In the genomic region with DNA sequence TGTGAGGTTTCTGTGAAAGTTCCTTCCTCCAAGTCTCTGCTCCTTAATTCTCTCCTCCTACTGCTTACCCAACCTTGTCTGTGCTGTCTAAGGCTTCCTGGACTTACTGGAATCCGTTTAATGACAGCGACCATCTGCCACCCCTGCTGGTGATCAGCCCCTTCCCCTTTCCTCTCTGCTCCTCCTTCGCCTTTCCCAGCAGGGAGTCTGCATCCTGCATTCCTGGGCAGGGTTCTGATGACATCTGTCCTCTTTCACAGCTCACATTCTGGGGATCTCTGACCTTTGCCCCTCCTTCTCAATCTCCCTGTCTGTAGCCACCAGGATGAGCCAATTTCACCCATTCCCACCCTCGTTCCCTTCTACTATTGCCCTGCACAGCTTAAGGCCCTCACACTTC, we compare ENCODE assay signal across 21 cellular contexts.
DNase-seq lines count a peak whose midpoint lies in the region; ATAC-seq and TF ChIP-seq lines count a peak whose summit lies in the region.
"Had no signal": no experiment of that assay in that cellular context is flagged by ENCODE, and none has a peak within 500 bp of the region (broad histone marks: within the 10 kb centered on the region; RNA-seq: fewer than 3 reads in every experiment).

No MANE protein-coding gene starts in this region.

- H3K36me3 Mint-ChIP-seq in GM23338 (ENCODE audit: low read depth), result peaks cover 8% of the 10 kb centered on the region; the same call in 1 of the 3 replicates
- H3K36me3 Mint-ChIP-seq in activated T-cell treated with anti-CD3 and anti-CD28 coated beads, Interleukin-2, amount 50 U/mL, for 4 hours (ENCODE audit: insufficient read depth), result no peaks in the 10 kb centered on the region

- H4K91ac ChIP-seq in neuronal stem cell (ENCODE audit: low read depth, low read length, poor library complexity), result no peak overlapping the region

- H3K14ac ChIP-seq in neuronal stem cell (ENCODE audit: low read length), result no peak overlapping the region

- no peak overlapping the region for H3K4ac ChIP-seq in neuronal stem cell (ENCODE audit: low read length)

- H3K36me3 ChIP-seq in GM23338 (ENCODE audit: insufficient read depth) (no peaks in the 10 kb centered on the region), neuronal stem cell (replicated peaks in 1 of 2; ENCODE audit: control insufficient read depth in 2 of 2, insufficient read depth in 2 of 2, low read length in 2 of 2) (peaks cover 2 to 42% of the 10 kb centered on the region in 2 donors)
- H3K36me3 ChIP-seq: HAP-1, tibial nerve had no signal

- no peak overlapping the region; the same call in 2 of the 3 replicates for H3K4me3 Mint-ChIP-seq in GM23338
- no peak overlapping the region for H3K4me3 Mint-ChIP-seq in activated T-cell treated with anti-CD3 and anti-CD28 coated beads, Interleukin-2, amount 50 U/mL, for 4 hours
- H3K4me3 Mint-ChIP-seq: CD4-positive, alpha-beta T cell; neural crest cell; stimulated activated naive CD8-positive, alpha-beta T cell treated with anti-CD3 and anti-CD28 coated beads, Interleukin-15, Interleukin-2, amounts not matched to agents 100 ng/mL and 50 ng/mL, for 24 hours had no signal

- H3K79me2 ChIP-seq in GM23338 (replicated peaks; ENCODE audit: insufficient read depth), result peaks cover 61% of the 10 kb centered on the region

- WGBS in neuronal stem cell (ENCODE audit: extremely low coverage in 2 of 2, insufficient read length in 2 of 2, insufficient replicate concordance in 1 of 2), 2 donors, result no CpG with 5 or more reads among the region's 4 CpGs

- peak overlapping the region; percentile 14; the same call in 1 of the 2 replicates for H3K27ac Mint-ChIP-seq in GM23338
- H3K27ac Mint-ChIP-seq: CD4-positive, alpha-beta T cell; stimulated activated naive CD8-positive, alpha-beta T cell treated with anti-CD3 and anti-CD28 coated beads, Interleukin-15, Interleukin-2, amounts not matched to agents 100 ng/mL and 50 ng/mL, for 24 hours had no signal

- H2AK5ac ChIP-seq in neuronal stem cell (ENCODE audit: low read depth, low read length), result no peak overlapping the region

- peak; percentile 74 for ATAC-seq in GM23338
- ATAC-seq in GM21447 (IDR thresholded peaks at IDR 0.05; ENCODE audit: unreplicated experiment), result no peak
- no peak for ATAC-seq in activated T-cell treated with anti-CD3 and anti-CD28 coated beads, Interleukin-2, amount 50 U/mL, for 4 hours
- no peak for ATAC-seq in HG02588 (IDR thresholded peaks at IDR 0.05; ENCODE audit: unreplicated experiment)
- ATAC-seq: psoas muscle, Right ventricle myocardium inferior had no signal

- H3K18ac ChIP-seq in neuronal stem cell (ENCODE audit: low read length), result no peak overlapping the region

- H2BK15ac ChIP-seq in neuronal stem cell (ENCODE audit: low read length), result no peak overlapping the region

- H3K4me1 ChIP-seq in GM23338 (ENCODE audit: insufficient read depth) (peaks cover 33% of the 10 kb centered on the region), neuronal stem cell (ENCODE audit: control insufficient read depth in 2 of 2, insufficient read depth in 1 of 2, low read depth in 1 of 2, low read length in 2 of 2) (peaks cover 16 to 34% of the 10 kb centered on the region in 2 donors)
- H3K4me1 ChIP-seq: HAP-1, psoas muscle had no signal

- H2AFZ ChIP-seq in GM23338, result no peak overlapping the region
- H2AFZ ChIP-seq in neuronal stem cell (ENCODE audit: low read length), result no peak overlapping the region

- TF ChIP-seq CTCF in GM23338 (conservative IDR thresholded peaks at IDR 0.05; ENCODE audit: low read depth in 2 of 2) (no peak), RWPE1 (conservative IDR thresholded peaks at IDR 0.05; ENCODE audit: low read depth) (no peak)

- H3K4me2 ChIP-seq in GM23338 (peak overlapping the region; percentile 58), neuronal stem cell (ENCODE audit: insufficient read depth, low read length, poor library complexity, severe bottlenecking) (no peak overlapping the region)

- peaks cover 5% of the 10 kb centered on the region for H3K27me3 Mint-ChIP-seq in GM23338 (ENCODE audit: insufficient read depth, low read depth, poor library complexity)
- H3K27me3 Mint-ChIP-seq in activated T-cell treated with anti-CD3 and anti-CD28 coated beads, Interleukin-2, amount 50 U/mL, for 4 hours (ENCODE audit: low read depth), result peaks cover 2% of the 10 kb centered on the region

- no peak overlapping the region for H2BK12ac ChIP-seq in neuronal stem cell (ENCODE audit: low read length)

- peaks cover 49% of the 10 kb centered on the region for H3K4me1 Mint-ChIP-seq in GM23338
- no peaks in the 10 kb centered on the region for H3K4me1 Mint-ChIP-seq in activated T-cell treated with anti-CD3 and anti-CD28 coated beads, Interleukin-2, amount 50 U/mL, for 4 hours (ENCODE audit: low read depth)

- CTCF ChIA-PET in RWPE1 (lab: Yijun Ruan, JAX), result no interaction called here

- H3F3A ChIP-seq in GM23338 (replicated peaks; ENCODE audit: low read depth), result no peaks in the 10 kb centered on the region

- H3K9me3 ChIP-seq in neuronal stem cell (replicated peaks in 1 of 2; ENCODE audit: control insufficient read depth in 2 of 2, insufficient read depth in 1 of 2, low read depth in 1 of 2, low read length in 2 of 2), result no peaks in the 10 kb centered on the region
- H3K9me3 ChIP-seq: HAP-1, psoas muscle, tibial nerve had no signal

- peak overlapping the region; percentile 88 for H3K27ac ChIP-seq in GM23338 (ENCODE audit: low read depth)
- peak overlapping the region; percentile 4; the same call in 1 of the 2 replicates for H3K27ac ChIP-seq in RWPE1
- no peak overlapping the region for H3K27ac ChIP-seq in neuronal stem cell (replicated peaks; ENCODE audit: low read length)
- H3K27ac ChIP-seq: psoas muscle, tibial nerve had no signal

- H3K4me3 ChIP-seq in GM23338 (no peak overlapping the region), neuronal stem cell (ENCODE audit: low read length in 2 of 2) (no peak overlapping the region)
- H3K4me3 ChIP-seq: HAP-1, psoas muscle, tibial nerve had no signal

- DNase-seq in GM23338 (ENCODE audit: low spot score) (peak; percentile 85), RWPE1 (ENCODE audit: low spot score) (no peak), iPS DF 19.7 (ENCODE audit: low read depth, low spot score) (peak; percentile 63), neuronal stem cell (ENCODE audit: low spot score) (peak; percentile 46), hippocampal formation (lab: John Stamatoyannopoulos, UW) (no peak)
- no peak for DNase-seq in activated T-cell treated with anti-CD3 and anti-CD28 coated beads, Interleukin-2, amount 50 U/mL, for 4 hours
- DNase-seq: activated CD4-positive, alpha-beta T cell treated with anti-CD3 and anti-CD28 coated beads for 48 hours; CD4-positive, alpha-beta T cell; kidney glomerular epithelial cell; NCI-H1092; NCI-H526 treated with DMSO at 0.1 percent for 48 hours; psoas muscle; small intestine; stimulated activated CD4-positive, alpha-beta T cell treated with anti-CD3 and anti-CD28 coated beads, Interleukin-2, amount 100 ng/mL, for 48 hours had no signal

- H3K9me3 Mint-ChIP-seq in GM23338, result no peaks in the 10 kb centered on the region
- no peaks in the 10 kb centered on the region for H3K9me3 Mint-ChIP-seq in activated T-cell treated with anti-CD3 and anti-CD28 coated beads, Interleukin-2, amount 50 U/mL, for 4 hours
- H3K9me3 Mint-ChIP-seq: CD4-positive, alpha-beta T cell; neural crest cell; stimulated activated naive CD8-positive, alpha-beta T cell treated with anti-CD3 and anti-CD28 coated beads, Interleukin-15, Interleukin-2, amounts not matched to agents 100 ng/mL and 50 ng/mL, for 24 hours had no signal

- no peak overlapping the region for H3K9ac ChIP-seq in neuronal stem cell (ENCODE audit: low read depth, low read length, poor library complexity)

- no peak overlapping the region for H4K8ac ChIP-seq in neuronal stem cell (ENCODE audit: low read depth, low read length)

- H3K9me2 ChIP-seq in GM23338 (ENCODE audit: insufficient read depth), result 0 out of 2 replicates have a peak, but pooled peaks cover 3% of the 10 kb centered on the region

- H3K79me1 ChIP-seq in neuronal stem cell (ENCODE audit: low read depth, low read length), result peaks cover 8% of the 10 kb centered on the region

- no peaks in the 10 kb centered on the region for H3K27me3 ChIP-seq in GM23338 (ENCODE audit: insufficient read depth)
- H3K27me3 ChIP-seq in neuronal stem cell (ENCODE audit: control insufficient read depth in 3 of 3, insufficient read depth in 3 of 3, low read depth in 1 of 3, low read length in 3 of 3), result no peaks in the 10 kb centered on the region
- H3K27me3 ChIP-seq: tibial nerve had no signal

- no peak overlapping the region for H3K23ac ChIP-seq in neuronal stem cell (ENCODE audit: low read depth, low read length, poor library complexity)

- H2BK120ac ChIP-seq in neuronal stem cell (ENCODE audit: low read depth, low read length), result no peak overlapping the region

- no peak overlapping the region for H2BK5ac ChIP-seq in neuronal stem cell (ENCODE audit: low read length)

- peaks cover 33% of the 10 kb centered on the region for H4K20me1 ChIP-seq in GM23338 (replicated peaks; ENCODE audit: insufficient read depth)

- POLR2A ChIA-PET in RWPE1 (lab: Yijun Ruan, JAX; ENCODE audit: low non-redundant PET), result no interaction called here

TF ChIP-seq in GM23338, 12 proteins besides CTCF, POLR2A, EP300 and RAD21:
- TF ChIP-seq STAT1 (IDR thresholded peaks at IDR 0.05; ENCODE audit: unreplicated experiment), result no peak
- no peak for TF ChIP-seq POLR2AphosphoS5 (IDR thresholded peaks at IDR 0.05; ENCODE audit: low read depth)
TF ChIP-seq in GM23338: peak in this region for 0.

Comparison
In these comparisons a context has a peak if more than half of its experiments do, and no peak if none do; other contexts are left out.
1. DNase-seq: peak in GM23338 (single experiment), iPS DF 19.7 (single experiment) and neuronal stem cell (single experiment); none in RWPE1 (single experiment), hippocampal formation (0 of 2) and activated T-cell treated with anti-CD3 and anti-CD28 coated beads, Interleukin-2, amount 50 U/mL, for 4 hours (single experiment).